ENCODE assay signal across 15 cellular contexts in the genomic region with DNA sequence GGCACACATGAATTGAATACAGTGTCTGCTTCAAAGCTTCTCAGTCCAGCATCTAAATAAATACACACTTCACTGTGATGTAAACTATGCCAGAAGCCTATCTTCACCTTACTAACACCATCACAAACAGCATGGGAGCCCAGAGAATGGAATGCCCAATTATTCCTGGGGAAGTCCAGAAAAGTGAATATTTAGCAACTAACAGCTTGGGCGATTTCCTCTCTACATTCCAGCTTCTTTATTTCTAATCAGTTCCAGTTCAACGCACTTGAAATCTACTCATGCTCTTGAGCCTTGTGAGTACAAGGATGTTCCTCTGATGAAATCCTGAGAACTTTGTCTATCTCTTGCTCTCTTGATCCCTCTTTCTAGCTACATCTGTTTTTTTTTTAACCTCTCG.
"Had no signal": no experiment of that assay in that cellular context is flagged by ENCODE, and none has a peak within 500 bp of the region (broad histone marks: within the 10 kb centered on the region; RNA-seq: fewer than 3 reads in every experiment).

No MANE protein-coding gene starts in this region.

- H3K36me3 Mint-ChIP-seq: natural killer cell treated with Interleukin-12 subunit alpha and Interleukin-12 subunit beta and Interleukin-15 and Interleukin-18, amount 100 ng/mL, for 72 hours; WTC11 had no signal

- H3K27ac Mint-ChIP-seq: activated CD4-positive, alpha-beta memory T cell treated with anti-CD3 and anti-CD28 coated beads, Interleukin-2, amount 10 ng/mL, durations not matched to agents 7 days and 5 days; activated T-cell treated with anti-CD3 and anti-CD28 coated beads, Interleukin-2, amount 50 U/mL, for 24 hours; effector memory CD8-positive, alpha-beta T cell; natural killer cell treated with Interleukin-12 subunit alpha and Interleukin-12 subunit beta and Interleukin-15 and Interleukin-18, amount 100 ng/mL, for 72 hours; WTC11 had no signal

- ATAC-seq: body of pancreas; effector memory CD8-positive, alpha-beta T cell; gastroesophageal sphincter; left ventricle myocardium superior; natural killer cell treated with Interleukin-12 subunit alpha and Interleukin-12 subunit beta and Interleukin-15 and Interleukin-18, amount 100 ng/mL, for 72 hours; psoas muscle; sciatic nerve; stimulated activated naive CD8-positive, alpha-beta T cell treated with anti-CD3 and anti-CD28 coated beads, Interleukin-15, Interleukin-2, amounts not matched to agents 100 U/mL and 50 U/mL, for 24 hours; WTC11 had no signal

- H3K4me1 Mint-ChIP-seq: activated CD4-positive, alpha-beta memory T cell treated with anti-CD3 and anti-CD28 coated beads, Interleukin-2, amount 10 ng/mL, durations not matched to agents 7 days and 5 days had no signal

- H3K4me3 Mint-ChIP-seq: activated CD4-positive, alpha-beta memory T cell treated with anti-CD3 and anti-CD28 coated beads, Interleukin-2, amount 10 ng/mL, durations not matched to agents 7 days and 5 days; activated T-cell treated with anti-CD3 and anti-CD28 coated beads, Interleukin-2, amount 50 U/mL, for 24 hours; effector memory CD8-positive, alpha-beta T cell; natural killer cell treated with Interleukin-12 subunit alpha and Interleukin-12 subunit beta and Interleukin-15 and Interleukin-18, amount 100 ng/mL, for 72 hours; WTC11 had no signal

- H3K27me3 Mint-ChIP-seq: activated CD4-positive, alpha-beta memory T cell treated with anti-CD3 and anti-CD28 coated beads, Interleukin-2, amount 10 ng/mL, durations not matched to agents 7 days and 5 days; activated T-cell treated with anti-CD3 and anti-CD28 coated beads, Interleukin-2, amount 50 U/mL, for 24 hours had no signal

- DNase-seq: activated CD4-positive, alpha-beta memory T cell treated with anti-CD3 and anti-CD28 coated beads, Interleukin-2, amount 10 ng/mL, durations not matched to agents 7 days and 5 days; activated CD4-positive, alpha-beta T cell treated with anti-CD3 and anti-CD28 coated beads for 4 hours; activated naive CD4-positive, alpha-beta T cell treated with anti-CD3 and anti-CD28 coated beads, Interleukin-2, amount 50 U/mL, for 16 hours; activated T-cell treated with anti-CD3 and anti-CD28 coated beads, Interleukin-2, amount 50 U/mL, for 24 hours; body of pancreas; effector memory CD8-positive, alpha-beta T cell; left ventricle myocardium superior; mesendoderm; psoas muscle; stimulated activated naive CD8-positive, alpha-beta T cell treated with anti-CD3 and anti-CD28 coated beads, Interleukin-15, Interleukin-2, amounts not matched to agents 100 U/mL and 50 U/mL, for 24 hours; transverse colon had no signal

- H3K9me3 Mint-ChIP-seq: activated CD4-positive, alpha-beta memory T cell treated with anti-CD3 and anti-CD28 coated beads, Interleukin-2, amount 10 ng/mL, durations not matched to agents 7 days and 5 days; activated T-cell treated with anti-CD3 and anti-CD28 coated beads, Interleukin-2, amount 50 U/mL, for 24 hours; effector memory CD8-positive, alpha-beta T cell had no signal
